In the genomic region with DNA sequence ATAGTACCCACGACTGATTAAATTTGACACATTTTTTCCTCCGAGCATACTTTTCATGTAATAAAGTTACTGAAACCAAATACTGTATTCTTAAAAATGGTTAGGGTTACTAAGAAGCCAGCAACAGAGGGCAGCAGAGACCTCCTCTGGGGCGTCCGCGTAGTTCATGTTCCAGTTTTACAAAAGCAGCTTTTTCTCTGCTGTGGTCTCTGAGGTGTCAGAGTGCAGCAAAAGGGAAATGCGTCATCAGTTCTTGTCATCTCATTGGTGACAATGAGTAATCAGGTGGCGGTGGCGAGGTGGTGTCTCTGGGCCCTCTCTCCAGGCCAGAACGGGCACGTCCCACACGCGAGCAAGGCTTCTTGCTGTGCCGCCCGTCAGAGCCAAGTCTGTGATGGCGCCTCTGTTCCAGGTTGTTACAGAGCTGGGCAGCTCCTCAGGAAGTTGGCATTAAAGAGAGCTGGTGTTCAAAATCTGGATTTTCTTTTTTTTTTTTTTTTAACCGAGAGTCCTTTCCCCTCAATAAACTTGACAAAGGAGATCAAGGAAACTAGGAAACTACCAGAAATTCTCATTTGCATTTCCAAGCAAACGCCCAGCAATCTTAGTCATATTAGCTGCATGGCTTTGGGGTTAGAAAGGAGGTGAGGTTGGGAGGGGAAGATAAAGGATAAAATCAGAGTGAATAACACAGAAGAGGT, we compare ENCODE assay signal across 8 cellular contexts.
DNase-seq lines count a peak whose midpoint lies in the region; ATAC-seq, FAIRE-seq and TF ChIP-seq lines count a peak whose summit lies in the region.

No MANE protein-coding gene starts in this region.

- ATAC-seq in GM19035 (IDR thresholded peaks at IDR 0.05; ENCODE audit: unreplicated experiment) = peak; percentile 100
- peak; percentile 99 for ATAC-seq in HG03342 (IDR thresholded peaks at IDR 0.05; ENCODE audit: unreplicated experiment)

- H3K36me3 ChIP-seq in kidney (ENCODE audit: control insufficient read depth in 1 of 2, insufficient read depth in 2 of 2, low read length in 2 of 2) = no peaks in the 10 kb centered on the region

- H3K27ac ChIP-seq in kidney (ENCODE audit: low read depth in 2 of 2, low read length in 2 of 2) = no peak overlapping the region

- DNase-seq in AML-193 (lab: John Stamatoyannopoulos, UW) (peak; percentile 98), NCI-H446 (lab: John Stamatoyannopoulos, UW) (peak; percentile 46 to 81), cerebellum (ENCODE audit: low spot score) (peak; percentile 94), kidney (peak; percentile 95)
- peak; percentile 86 for DNase-seq in activated CD4-positive, CD25-positive, alpha-beta regulatory T cell treated with anti-CD3 and anti-CD28 coated beads, Interleukin-2, amount 50 U/mL, for 72 hours
- DNase-seq in stimulated activated CD4-positive, alpha-beta T cell treated with anti-CD3 and anti-CD28 coated beads, Interleukin-15, amount 100 ng/mL, for 1 hour (ENCODE audit: low read depth in 1 of 2, low spot score in 1 of 2) = peak; percentile 72 to 77

- H3K9ac ChIP-seq in kidney (ENCODE audit: low read length in 2 of 2) = peak overlapping the region in 1 of 2 donors; percentile 37

- no peaks in the 10 kb centered on the region for H3K9me3 ChIP-seq in kidney (ENCODE audit: control insufficient read depth in 1 of 2, low read length in 2 of 2)

- TF ChIP-seq CTCF in kidney (IDR thresholded peaks at IDR 0.05; ENCODE audit: borderline replicate concordance, extremely low read depth, insufficient read depth) = peak; percentile 84

- intact Hi-C loops in kidney (cut with DNase I) = no loop called here

- FAIRE-seq in kidney (lab: Jason Lieb, UNC) = peak; percentile 92

- H3K4me1 ChIP-seq in kidney (ENCODE audit: control insufficient read depth in 1 of 2, insufficient read depth in 1 of 2, low read depth in 1 of 2, low read length in 2 of 2) = no peaks in the 10 kb centered on the region

- H3K4me3 ChIP-seq in kidney (ENCODE audit: low read length in 2 of 2) = peak overlapping the region; percentile 62 to 67
